In the genomic region with DNA sequence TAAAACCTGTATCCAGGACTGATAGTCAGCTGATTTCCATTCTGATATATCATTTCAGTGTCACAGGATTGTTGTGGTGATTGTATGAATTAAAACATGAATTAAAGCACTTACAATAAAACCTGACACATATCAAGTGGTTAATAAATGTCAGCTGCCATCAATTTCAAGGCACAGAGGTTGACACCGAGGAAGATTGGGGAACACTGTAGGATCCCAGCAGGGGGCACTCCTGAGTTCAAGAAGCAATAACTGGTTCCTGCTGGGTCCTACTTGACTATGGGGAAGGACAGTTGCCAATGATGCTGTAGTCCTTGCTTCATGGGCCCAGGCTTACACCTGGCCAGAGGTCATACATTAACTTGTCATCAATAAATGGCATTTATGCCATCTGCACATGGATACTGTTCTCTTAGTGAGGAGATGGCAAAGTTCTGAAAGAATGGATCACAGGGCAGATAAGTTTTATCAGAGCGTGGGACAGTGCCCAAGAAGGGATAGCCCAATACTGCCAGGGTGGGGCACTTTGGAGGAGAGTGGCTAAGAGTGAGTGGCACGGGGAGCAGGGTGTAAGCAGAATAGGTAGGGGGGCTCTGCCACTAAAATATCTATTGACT, we compare ENCODE assay signal across 9 cellular contexts. TPM values are rescaled to one million over a fixed set of nuclear protein-coding genes. Genes with fewer than 3 reads are reported as not detected.
A peak's percentile ranks its signal among the peaks of the same experiment; 100 is the strongest.
DNase-seq lines count a peak whose midpoint lies in the region; ATAC-seq, FAIRE-seq and TF ChIP-seq lines count a peak whose summit lies in the region.
"Had no signal": no experiment of that assay in that cellular context is flagged by ENCODE, and none has a peak within 500 bp of the region (broad histone marks: within the 10 kb centered on the region; RNA-seq: fewer than 3 reads in every experiment).

No MANE protein-coding gene starts in this region.

- H3K4me1 Mint-ChIP-seq in activated naive CD4-positive, alpha-beta T cell treated with anti-CD3 and anti-CD28 coated beads, Interleukin-2, amount 10 ng/mL, durations not matched to agents 7 days and 5 days = no peaks in the 10 kb centered on the region
- H3K4me1 Mint-ChIP-seq: activated naive CD8-positive, alpha-beta T cell treated with anti-CD3 and anti-CD28 coated beads, Interleukin-2, amount 10 ng/mL, durations not matched to agents 7 days and 5 days had no signal

- H3K36me3 ChIP-seq in GM12878 (ENCODE audit: control insufficient read depth in 2 of 2, insufficient read depth in 2 of 2, low read length in 1 of 2) = no peaks in the 10 kb centered on the region
- H3K36me3 ChIP-seq in effector memory CD4-positive, alpha-beta T cell (ENCODE audit: control insufficient read depth, insufficient read depth, low read length) = no peaks in the 10 kb centered on the region

- H2AFZ ChIP-seq in GM12878 (ENCODE audit: control insufficient read depth, low read depth, low read length) = no peak overlapping the region

- H3K4me3 Mint-ChIP-seq in activated naive CD4-positive, alpha-beta T cell treated with anti-CD3 and anti-CD28 coated beads, Interleukin-2, amount 10 ng/mL, durations not matched to agents 7 days and 5 days = no peak overlapping the region
- H3K4me3 Mint-ChIP-seq: activated naive CD8-positive, alpha-beta T cell treated with anti-CD3 and anti-CD28 coated beads, Interleukin-2, amount 10 ng/mL, durations not matched to agents 7 days and 5 days had no signal

- peak; percentile 80 for TF ChIP-seq CTCF in LNCAP (IDR thresholded peaks at IDR 0.05)
- peak; percentile 42 to 61 (median 58); a peak in 5 of 6 replicates for TF ChIP-seq CTCF in GM12878 (IDR thresholded peaks at IDR 0.05 in 2 of 3, conservative IDR thresholded peaks at IDR 0.05 in 1 of 3; ENCODE audit: control insufficient read depth in 2 of 3, extremely low read depth in 1 of 3, insufficient read depth in 1 of 3, low read depth in 3 of 3, low read length in 3 of 3)

- H3K4me3 ChIP-seq in GM12878 = no peak overlapping the region
- no peak overlapping the region for H3K4me3 ChIP-seq in effector memory CD4-positive, alpha-beta T cell (ENCODE audit: insufficient read depth, low read depth, low read length, poor library complexity, severe bottlenecking)

- POLR2A ChIA-PET in GM12878 (lab: Charles Lee) = no interaction called here

- intact Hi-C loops in GM12878 (cut with micrococcal nuclease; ENCODE audit: unreplicated experiment) = loop anchor here (1.0 kb wide), 1 partner anchor 348 kb away; no protein-coding TSS in a partner anchor

- no peaks in the 10 kb centered on the region for H3K9me3 Mint-ChIP-seq in activated naive CD4-positive, alpha-beta T cell treated with anti-CD3 and anti-CD28 coated beads, Interleukin-2, amount 10 ng/mL, durations not matched to agents 7 days and 5 days
- H3K9me3 Mint-ChIP-seq: activated naive CD8-positive, alpha-beta T cell treated with anti-CD3 and anti-CD28 coated beads, Interleukin-2, amount 10 ng/mL, durations not matched to agents 7 days and 5 days had no signal

- BruUV-seq in GM12878 (replicated peaks; lab: Mats Ljungman, UMichigan) = no TSS peak

- no peak for TF ChIP-seq EP300 in GM12878 (IDR thresholded peaks at IDR 0.05; ENCODE audit: borderline replicate concordance in 1 of 2, control insufficient read depth in 1 of 2, low read depth in 2 of 2, low read length in 2 of 2)

- no peak overlapping the region for H3K9ac ChIP-seq in GM12878 (ENCODE audit: control insufficient read depth, insufficient read depth, low read length)

- no peak overlapping the region for H3K4me2 ChIP-seq in GM12878 (ENCODE audit: control insufficient read depth, insufficient read depth)

- H3K27me3 Mint-ChIP-seq in activated naive CD4-positive, alpha-beta T cell treated with anti-CD3 and anti-CD28 coated beads, Interleukin-2, amount 10 ng/mL, durations not matched to agents 7 days and 5 days = peaks cover 4% of the 10 kb centered on the region
- H3K27me3 Mint-ChIP-seq: activated naive CD8-positive, alpha-beta T cell treated with anti-CD3 and anti-CD28 coated beads, Interleukin-2, amount 10 ng/mL, durations not matched to agents 7 days and 5 days had no signal

- no peaks in the 10 kb centered on the region for H3K4me1 ChIP-seq in GM12878 (ENCODE audit: control insufficient read depth, insufficient read depth, low read length)
- H3K4me1 ChIP-seq in effector memory CD4-positive, alpha-beta T cell (ENCODE audit: control insufficient read depth, insufficient read depth, low read length, poor library complexity, severe bottlenecking) = no peaks in the 10 kb centered on the region

- H3K27me3 ChIP-seq in GM12878 (replicated peaks in 1 of 2; ENCODE audit: control insufficient read depth in 2 of 2, insufficient read depth in 2 of 2, low read length in 1 of 2) = no peaks in the 10 kb centered on the region; a peak in 1 of 4 replicates
- no peaks in the 10 kb centered on the region for H3K27me3 ChIP-seq in effector memory CD4-positive, alpha-beta T cell (replicated peaks; ENCODE audit: control insufficient read depth, insufficient read depth, low read length, poor library complexity, severe bottlenecking)

- in situ Hi-C loops in GM12878 (cut with MboI) = no loop called here

- RAD21 ChIA-PET in GM12878 (lab: Charles Lee; ENCODE audit: unreplicated experiment) = no interaction called here

- peak; percentile 75 for FAIRE-seq in GM12878 (lab: Jason Lieb, UNC)

- DNase-seq in activated naive CD4-positive, alpha-beta T cell treated with anti-CD3 and anti-CD28 coated beads, Interleukin-2, amount 10 ng/mL, durations not matched to agents 7 days and 5 days = peak; percentile 31
- DNase-seq in activated naive CD4-positive, alpha-beta T cell treated with Interleukin-2 at 50 U/mL for 16 hours = no peak
- DNase-seq in GM12878 (ENCODE audit: low read depth, low spot score) (no peak), lung microvascular endothelial cell (ENCODE audit: low read depth in 2 of 2) (peak; percentile 31 to 62), foreskin melanocyte (no peak)
- no peak for DNase-seq in central memory CD4-positive, alpha-beta T cell
- no peak for DNase-seq in effector memory CD4-positive, alpha-beta T cell
- DNase-seq: activated naive CD8-positive, alpha-beta T cell treated with anti-CD3 and anti-CD28 coated beads, Interleukin-2, amount 10 ng/mL, durations not matched to agents 7 days and 5 days had no signal

- H3K27ac Mint-ChIP-seq in activated naive CD4-positive, alpha-beta T cell treated with anti-CD3 and anti-CD28 coated beads, Interleukin-2, amount 10 ng/mL, durations not matched to agents 7 days and 5 days = no peak overlapping the region
- H3K27ac Mint-ChIP-seq: activated naive CD8-positive, alpha-beta T cell treated with anti-CD3 and anti-CD28 coated beads, Interleukin-2, amount 10 ng/mL, durations not matched to agents 7 days and 5 days had no signal

- no peaks in the 10 kb centered on the region for H3K9me3 ChIP-seq in GM12878 (replicated peaks; ENCODE audit: control insufficient read depth, insufficient read depth, low read length)
- H3K9me3 ChIP-seq in effector memory CD4-positive, alpha-beta T cell (ENCODE audit: control insufficient read depth, low read length) = no peaks in the 10 kb centered on the region

- no peaks in the 10 kb centered on the region for H3K79me2 ChIP-seq in GM12878 (ENCODE audit: control insufficient read depth, insufficient read depth, low read length)

- H3K27ac ChIP-seq in GM12878 (ENCODE audit: control insufficient read depth, insufficient read depth) = no peak overlapping the region
- no peak overlapping the region for H3K27ac ChIP-seq in effector memory CD4-positive, alpha-beta T cell (ENCODE audit: insufficient read depth, low read length, poor library complexity, severe bottlenecking)

- WGBS in GM12878 (ENCODE audit: insufficient coverage, insufficient replicate concordance, low lambda C conversion rate, missing lambda C conversion rate) = 32% methylated on average over 3 of the region's 3 CpGs

- no peak for TF ChIP-seq POLR2A in GM12878 (IDR thresholded peaks at IDR 0.05; ENCODE audit: low read depth, low read length)

- SMC1A ChIA-PET in GM12878 (lab: Charles Lee; ENCODE audit: uncharacterized antibody, unreplicated experiment) = interaction anchor here (1.0 to 1.3 kb wide), 3 partner anchors 34 to 495 kb away, joined by 3 to 4 read pairs (median 3); no protein-coding TSS in a partner anchor

- CTCF ChIA-PET in activated naive CD4-positive, alpha-beta T cell treated with anti-CD3 and anti-CD28 coated beads, Interleukin-2, amount 10 ng/mL, durations not matched to agents 7 days and 5 days (lab: Charles Lee) = interaction anchor here (1.3 kb wide), 1 partner anchor 564 kb away, joined by 3 read pairs; no protein-coding TSS in a partner anchor
- CTCF ChIA-PET in GM12878 (lab: Yijun Ruan, JAX) = interaction anchor here (0.8 to 3.1 kb wide), 14 partner anchors 10 to 1159 kb away, joined by 3 to 8 read pairs (median 3); a partner anchor contains a TSS

- peak; percentile 28; the same call in 1 of the 2 replicates for TF ChIP-seq RAD21 in GM12878 (IDR thresholded peaks at IDR 0.05; ENCODE audit: insufficient read depth, low read depth, low read length)

- ATAC-seq in GM12878 = peak; percentile 73

- H3K36me3 Mint-ChIP-seq in activated naive CD4-positive, alpha-beta T cell treated with anti-CD3 and anti-CD28 coated beads, Interleukin-2, amount 10 ng/mL, durations not matched to agents 7 days and 5 days = no peaks in the 10 kb centered on the region
- H3K36me3 Mint-ChIP-seq: activated naive CD8-positive, alpha-beta T cell treated with anti-CD3 and anti-CD28 coated beads, Interleukin-2, amount 10 ng/mL, durations not matched to agents 7 days and 5 days had no signal

- H4K20me1 ChIP-seq in GM12878 (ENCODE audit: control insufficient read depth, insufficient read depth) = no peaks in the 10 kb centered on the region

TF ChIP-seq in GM12878, 131 proteins besides CTCF, POLR2A, EP300 and RAD21 (continues in another document):
- no peak for TF ChIP-seq EED (IDR thresholded peaks at IDR 0.05; ENCODE audit: low read depth)

RNA-seq across cellular contexts. Expression of a gene that starts 24.1 kb away (rescaled TPM):
- 0.86 and 0.88 TPM in 2 replicates for total RNA-seq in GM12878 (2013; cell fraction: nucleolus; rRNA removed)
- 0.40 and 0.44 TPM in 2 replicates for total RNA-seq in GM12878 (2014; rRNA removed)
- total RNA-seq in GM12878 (2014; rRNA removed; fragmentation: Illumina TruSeq; extraction: Trizol) = 0.18 and 0.23 TPM in 2 replicates
- total RNA-seq in GM12878 (2021) = 0.56 TPM in 2 replicates
- polyA plus RNA-seq in GM12878 (2011; ENCODE audit: low read depth) = 0.14 TPM
- polyA plus RNA-seq in GM12878 (2011; rRNA removed) = 0.13 and 0.18 TPM in 2 replicates
- 0.15 and 0.20 TPM in 2 replicates for polyA plus RNA-seq in GM12878 (2011; cell fraction: cytosol; rRNA removed)
- polyA plus RNA-seq in GM12878 (2011; cell fraction: nucleus; rRNA removed) = 0.16 and 0.23 TPM in 2 replicates
- polyA plus RNA-seq in GM12878 (2012) = 0.31 and 0.44 TPM in 2 replicates
- polyA plus RNA-seq in GM12878 (2014; fragmentation: Illumina TruSeq; extraction: Trizol) = 0.08 and 0.12 TPM in 2 replicates
- polyA plus RNA-seq in GM12878 (2014; fragmentation: Nextera tagmentation; extraction: Ambion mirVana) = under 1 TPM; 0.07 to 0.10 TPM
- polyA plus RNA-seq in GM12878 (2014; rRNA removed) = 0.28 and 0.37 TPM in 2 replicates
- polyA plus RNA-seq in GM12878 (2016; fragmentation: Nextera tagmentation; extraction: Ambion mirVana) = under 1 TPM; 0.18 to 0.39 TPM
- 0.22 and 0.46 TPM in 2 replicates for polyA minus RNA-seq in GM12878 (2011; rRNA and poly(A)+ RNA removed)
- polyA minus RNA-seq in GM12878 (2011; cell fraction: cytosol; rRNA and poly(A)+ RNA removed) = 0.21 and 0.27 TPM in 2 replicates
- 0.48 and 0.77 TPM in 2 replicates for polyA minus RNA-seq in GM12878 (2011; cell fraction: nucleus; rRNA and poly(A)+ RNA removed)
- total RNA-seq in lung microvascular endothelial cell = 2.0 and 2.2 TPM in 2 replicates

Comparison
In these comparisons a context has a peak if more than half of its experiments do, and no peak if none do; other contexts are left out.
1. DNase-seq: peak in activated naive CD4-positive, alpha-beta T cell treated with anti-CD3 and anti-CD28 coated beads, Interleukin-2, amount 10 ng/mL, durations not matched to agents 7 days and 5 days (single experiment) and lung microvascular endothelial cell (2 of 2); none in activated naive CD4-positive, alpha-beta T cell treated with Interleukin-2 at 50 U/mL for 16 hours (single experiment), GM12878 (single experiment), central memory CD4-positive, alpha-beta T cell (single experiment), foreskin melanocyte (single experiment) and effector memory CD4-positive, alpha-beta T cell (0 of 3).